ENCODE assay signal across 1 cellular context in genomic region chr5:176671890-176672615, GRCh38.
TF ChIP-seq lines count a peak whose summit lies in the region.

No MANE protein-coding gene starts in this region.

TF ChIP-seq in H1, 55 proteins besides CTCF, POLR2A, EP300 and RAD21:
- no peak for TF ChIP-seq CEBPB (IDR thresholded peaks at IDR 0.05; ENCODE audit: low read depth, low read length)
- no peak for TF ChIP-seq TBP (IDR thresholded peaks at IDR 0.05; ENCODE audit: low read depth, low read length)
- no peak for TF ChIP-seq NRF1 (IDR thresholded peaks at IDR 0.05; ENCODE audit: low read depth, low read length)
- no peak for TF ChIP-seq SIX5 (IDR thresholded peaks at IDR 0.05; ENCODE audit: low read depth, low read length)
- TF ChIP-seq YY1 (IDR thresholded peaks at IDR 0.05; ENCODE audit: low read depth, low read length): no peak
- TF ChIP-seq RNF2 (IDR thresholded peaks at IDR 0.05; ENCODE audit: borderline replicate concordance, low read depth, low read length, missing control alignments, poor library complexity, severe bottlenecking): no peak
- TF ChIP-seq SP2 (IDR thresholded peaks at IDR 0.05; ENCODE audit: low read length): no peak
- no peak for TF ChIP-seq ZNF274 (IDR thresholded peaks at IDR 0.05; ENCODE audit: borderline replicate concordance, extremely low read depth, low read length)
- 0 out of 2 replicates have a peak, but pooled peaks have one; percentile 19 for TF ChIP-seq POU5F1 (IDR thresholded peaks at IDR 0.05; ENCODE audit: low read depth, low read length)
- 0 out of 2 replicates have a peak, but pooled peaks have one; percentile 7 for TF ChIP-seq MAX (IDR thresholded peaks at IDR 0.05)
- TF ChIP-seq TAF7 (optimal IDR thresholded peaks at IDR 0.05; ENCODE audit: borderline replicate concordance, low read depth, low read length): no peak
- TF ChIP-seq, protein P1, sequence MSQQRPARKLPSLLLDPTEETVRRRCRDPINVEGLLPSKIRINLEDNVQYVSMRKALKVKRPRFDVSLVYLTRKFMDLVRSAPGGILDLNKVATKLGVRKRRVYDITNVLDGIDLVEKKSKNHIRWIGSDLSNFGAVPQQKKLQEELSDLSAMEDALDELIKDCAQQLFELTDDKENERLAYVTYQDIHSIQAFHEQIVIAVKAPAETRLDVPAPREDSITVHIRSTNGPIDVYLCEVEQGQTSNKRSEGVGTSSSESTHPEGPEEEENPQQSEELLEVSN (IDR thresholded peaks at IDR 0.05): no peak
- 0 out of 4 replicates have a peak, but pooled peaks of 1 of the 2 experiments have one; percentile 15 for TF ChIP-seq SIN3A (conservative IDR thresholded peaks at IDR 0.05 in 1 of 2, IDR thresholded peaks at IDR 0.05 in 1 of 2; ENCODE audit: low read depth in 1 of 2, low read length in 2 of 2)
- peak; percentile 51; the same call in 1 of the 2 replicates for TF ChIP-seq RBBP5 (IDR thresholded peaks at IDR 0.05; ENCODE audit: borderline replicate concordance, low read depth, low read length)
- TF ChIP-seq JUND (IDR thresholded peaks at IDR 0.05; ENCODE audit: low read length): no peak
- no peak for TF ChIP-seq POLR2AphosphoS5 (IDR thresholded peaks at IDR 0.05; ENCODE audit: low read depth, low read length)
- TF ChIP-seq RXRA (IDR thresholded peaks at IDR 0.05; ENCODE audit: insufficient read depth, low read depth, low read length): no peak
- TF ChIP-seq BCL11A (IDR thresholded peaks at IDR 0.05; ENCODE audit: low read depth in 2 of 2, low read length in 2 of 2): no peak
- TF ChIP-seq JUN (IDR thresholded peaks at IDR 0.05; ENCODE audit: low read depth, low read length): no peak
- TF ChIP-seq CHD2 (IDR thresholded peaks at IDR 0.05; ENCODE audit: low read length): no peak
- TF ChIP-seq NANOG (IDR thresholded peaks at IDR 0.05; ENCODE audit: insufficient read depth, low read depth, low read length, poor library complexity, severe bottlenecking): no peak
- TF ChIP-seq KDM4A (IDR thresholded peaks at IDR 0.05; ENCODE audit: low read depth, low read length, severe bottlenecking): no peak
- no peak for TF ChIP-seq TEAD4 (IDR thresholded peaks at IDR 0.05; ENCODE audit: low read depth, low read length)
- TF ChIP-seq MAFK (IDR thresholded peaks at IDR 0.05; ENCODE audit: low read depth, low read length): no peak
- no peak for TF ChIP-seq BRCA1 (IDR thresholded peaks at IDR 0.05; ENCODE audit: low read depth, low read length)
- TF ChIP-seq GABPA (IDR thresholded peaks at IDR 0.05; ENCODE audit: borderline replicate concordance, insufficient read depth, low read length): no peak
- TF ChIP-seq ATF2 (IDR thresholded peaks at IDR 0.05; ENCODE audit: low read length): no peak
- TF ChIP-seq TAF1 (IDR thresholded peaks at IDR 0.05; ENCODE audit: low read depth, low read length): no peak
- no peak for TF ChIP-seq RFX5 (IDR thresholded peaks at IDR 0.05; ENCODE audit: borderline replicate concordance, low read depth, low read length)
TF ChIP-seq in H1: peak in this region for 4.
